ENCODE assay signal across 24 cellular contexts in genomic region chr2:163775304-163775703, GRCh38. TPM values are rescaled to one million over a fixed set of nuclear protein-coding genes. Genes with fewer than 3 reads are reported as not detected.
DNase-seq lines count a peak whose midpoint lies in the region; ATAC-seq and TF ChIP-seq lines count a peak whose summit lies in the region.
"Had no signal": no experiment of that assay in that cellular context is flagged by ENCODE, and none has a peak within 500 bp of the region (broad histone marks: within the 10 kb centered on the region; RNA-seq: fewer than 3 reads in every experiment).

No MANE protein-coding gene starts in this region.

- H3K79me2 ChIP-seq in mammary epithelial cell (ENCODE audit: insufficient read depth, low read length), result no peaks in the 10 kb centered on the region

- H3K4me3 Mint-ChIP-seq in HFFc6 (no peak overlapping the region), endodermal cell (no peak overlapping the region)
- H3K4me3 Mint-ChIP-seq: activated naive CD8-positive, alpha-beta T cell treated with anti-CD3 and anti-CD28 coated beads, Interleukin-2, amount 50 U/mL, for 24 hours; IgD-negative memory B cell; mesothelial cell of epicardium; nephron progenitor cell had no signal

- 12% methylated on average over 1 of the region's 1 CpG for WGBS in mammary epithelial cell (ENCODE audit: low coverage, missing lambda C conversion rate)
- no CpG with 5 or more reads among the region's 1 CpG for WGBS in endodermal cell (ENCODE audit: insufficient coverage in 1 of 2, insufficient read length in 1 of 2), 2 experiments

- H3K27ac Mint-ChIP-seq in HFFc6 (peak overlapping the region; percentile 33; the same call in 1 of the 2 replicates), endodermal cell (no peak overlapping the region)
- H3K27ac Mint-ChIP-seq: activated naive CD8-positive, alpha-beta T cell treated with anti-CD3 and anti-CD28 coated beads, Interleukin-2, amount 50 U/mL, for 24 hours; activated T-helper 2 cell treated with anti-CD3 and anti-CD28 coated beads, Interferon-gamma antibody, Interleukin-2, Interleukin-4, amounts not matched to agents 10 μg/mL and 5 μg/mL and 100 μg/mL, durations not matched to agents 14 hours and 24 hours and 36 hours; IgD-negative memory B cell; mesothelial cell of epicardium; nephron progenitor cell had no signal

- BruUV-seq in mammary epithelial cell (replicated peaks; lab: Mats Ljungman, UMichigan), result no TSS peak

- intact Hi-C loops in mammary epithelial cell (cut with micrococcal nuclease) (loop anchor here (1.0 to 2.0 kb wide), 2 partner anchors 23 to 117 kb away; no protein-coding TSS in a partner anchor), left ventricle myocardium superior (cut with micrococcal nuclease) (no loop called here)

- no peak overlapping the region for H3K9ac ChIP-seq in mammary epithelial cell (ENCODE audit: insufficient read depth, low read length)
- no peak overlapping the region for H3K9ac ChIP-seq in endodermal cell (ENCODE audit: extremely low read depth, low read length, poor library complexity, severe bottlenecking)

- H3K4me1 ChIP-seq in mammary epithelial cell (ENCODE audit: insufficient read depth, low read length) (peaks cover 65% of the 10 kb centered on the region), endodermal cell (ENCODE audit: control insufficient read depth, insufficient read depth, low read length) (no peaks in the 10 kb centered on the region)

- CTCF ChIA-PET in mammary epithelial cell (lab: Charles Lee; ENCODE audit: low non-redundant PET), result interaction anchor here (0.6 kb wide), 1 partner anchor 103 kb away, joined by 4 read pairs; no protein-coding TSS in a partner anchor

- H4K20me1 ChIP-seq in mammary epithelial cell (ENCODE audit: insufficient read depth, low read length), result no peaks in the 10 kb centered on the region

- peaks cover 47% of the 10 kb centered on the region for H3K4me1 Mint-ChIP-seq in HFFc6 (ENCODE audit: low read depth)
- H3K4me1 Mint-ChIP-seq in endodermal cell, result no peaks in the 10 kb centered on the region
- H3K4me1 Mint-ChIP-seq: activated naive CD8-positive, alpha-beta T cell treated with anti-CD3 and anti-CD28 coated beads, Interleukin-2, amount 50 U/mL, for 24 hours; IgD-negative memory B cell had no signal

- in situ Hi-C loops in mammary epithelial cell (cut with MboI; ENCODE audit: low sequenced_read_pairs in 2 of 2), result no loop called here

- H3K9me3 ChIP-seq in mammary epithelial cell (replicated peaks; ENCODE audit: insufficient read depth, low read length) (no peaks in the 10 kb centered on the region), endodermal cell (ENCODE audit: control insufficient read depth, low read length) (no peaks in the 10 kb centered on the region)
- H3K9me3 ChIP-seq: suprapubic skin had no signal

- H3K9me3 Mint-ChIP-seq in HFFc6, result peaks cover 11% of the 10 kb centered on the region
- H3K9me3 Mint-ChIP-seq in endodermal cell, result no peaks in the 10 kb centered on the region
- H3K9me3 Mint-ChIP-seq: nephron progenitor cell had no signal

- ATAC-seq in GM21619 (IDR thresholded peaks at IDR 0.05; ENCODE audit: unreplicated experiment) (no peak), left ventricle myocardium superior (no peak)
- ATAC-seq: activated naive CD8-positive, alpha-beta T cell treated with anti-CD3 and anti-CD28 coated beads, Interleukin-2, amount 50 U/mL, for 24 hours had no signal

- DNase-seq in A172 (ENCODE audit: low spot score), result peak; percentile 4
- DNase-seq in HFFc6, result no peak
- peak; percentile 25 for DNase-seq in mammary epithelial cell
- peak; percentile 56 for DNase-seq in iris pigment epithelial cell (ENCODE audit: low read depth)
- DNase-seq in NCI-H1436 treated with DMSO at 0.1 percent for 48 hours (lab: John Stamatoyannopoulos, UW), result no peak
- DNase-seq in endodermal cell, result no peak
- no peak for DNase-seq in left ventricle myocardium superior
- DNase-seq: activated CD4-positive, CD25-positive, alpha-beta regulatory T cell treated with anti-CD3 and anti-CD28 coated beads, Interleukin-2, amount 50 U/mL, for 72 hours; activated naive CD8-positive, alpha-beta T cell treated with anti-CD3 and anti-CD28 coated beads, Interleukin-2, amount 50 U/mL, for 24 hours; central memory CD4-positive, alpha-beta T cell; effector CD8-positive, alpha-beta T cell; left cardiac atrium; NCI-H2107; NCI-H774; nephron progenitor cell; OCI-M1; T-helper 9 cell had no signal

- no peaks in the 10 kb centered on the region for H3K27me3 ChIP-seq in mammary epithelial cell (ENCODE audit: insufficient read depth, low read length)
- no peaks in the 10 kb centered on the region for H3K27me3 ChIP-seq in endodermal cell (ENCODE audit: control insufficient read depth, insufficient read depth, low read length, poor library complexity, severe bottlenecking)
- H3K27me3 ChIP-seq: suprapubic skin had no signal

- H3K27me3 Mint-ChIP-seq in HFFc6 (ENCODE audit: insufficient read depth) (no peaks in the 10 kb centered on the region), endodermal cell (ENCODE audit: insufficient read depth) (no peaks in the 10 kb centered on the region)
- H3K27me3 Mint-ChIP-seq: activated naive CD8-positive, alpha-beta T cell treated with anti-CD3 and anti-CD28 coated beads, Interleukin-2, amount 50 U/mL, for 24 hours; IgD-negative memory B cell had no signal

- H3K4me3 ChIP-seq in mammary epithelial cell (replicated peaks in 1 of 3; ENCODE audit: insufficient read depth in 1 of 3, low read depth in 2 of 3, low read length in 3 of 3) (no peak overlapping the region), endodermal cell (ENCODE audit: low read length) (no peak overlapping the region)
- H3K4me3 ChIP-seq: SK-N-MC, suprapubic skin had no signal

- peak overlapping the region; percentile 54 for H3K4me2 ChIP-seq in mammary epithelial cell (ENCODE audit: insufficient read depth, low read depth, low read length)

- H3K27ac ChIP-seq in mammary epithelial cell (ENCODE audit: insufficient read depth, low read depth, low read length) (peak overlapping the region; percentile 47), endodermal cell (ENCODE audit: low read depth, low read length) (no peak overlapping the region)
- H3K27ac ChIP-seq: C4-2B, SK-N-MC, suprapubic skin had no signal

- no peaks in the 10 kb centered on the region for H3K36me3 ChIP-seq in mammary epithelial cell (ENCODE audit: insufficient read depth, low read length)
- H3K36me3 ChIP-seq in endodermal cell (ENCODE audit: control insufficient read depth, insufficient read depth, low read length), result no peaks in the 10 kb centered on the region
- H3K36me3 ChIP-seq: suprapubic skin had no signal

- H2AFZ ChIP-seq in mammary epithelial cell (ENCODE audit: low read depth, low read length), result no peak overlapping the region

- H3K36me3 Mint-ChIP-seq in HFFc6 (ENCODE audit: low read depth) (no peaks in the 10 kb centered on the region), endodermal cell (ENCODE audit: low read depth) (no peaks in the 10 kb centered on the region)
- H3K36me3 Mint-ChIP-seq: IgD-negative memory B cell, mesothelial cell of epicardium had no signal

- TF ChIP-seq CTCF in HFFc6 (IDR thresholded peaks at IDR 0.05), result no peak
- TF ChIP-seq CTCF in mammary epithelial cell (conservative IDR thresholded peaks at IDR 0.05 in 1 of 2, IDR thresholded peaks at IDR 0.05 in 1 of 2; ENCODE audit: extremely low read depth in 1 of 2, insufficient read depth in 1 of 2, low read depth in 1 of 2, low read length in 2 of 2), result no peak
- TF ChIP-seq CTCF in endodermal cell (conservative IDR thresholded peaks at IDR 0.05), result no peak

- dilution Hi-C loops in mammary epithelial cell (cut with HindIII; ENCODE audit: low sequenced_read_pairs), result no loop called here

RNA-seq across cellular contexts. Expression of gene FIGN, which starts 39.5 kb away (rescaled TPM):
- 2.0 and 2.2 TPM in 2 replicates for total RNA-seq in A172 (2014; rRNA removed; shearing (Covaris generic))
- total RNA-seq in HFFc6 (2021; fragmentation: NEBNext Ultra II Directional; extraction: Animal tissue kit (Norgen Biotek cat#: 25700)), result 1 to 10 TPM; 1.3 to 4.4 (median 2.0) TPM
- total RNA-seq in mammary epithelial cell (10 to 100 TPM in 1 of 2 donors, 1 to 10 TPM in 1; 2.5 to 10.7 TPM), endodermal cell (10 to 100 TPM; 18.6 to 20.5 TPM), left ventricle myocardium superior (16.6 TPM)
- 2.7 TPM for polyA plus RNA-seq in mammary epithelial cell
- 6.9 TPM for polyA minus RNA-seq in mammary epithelial cell
- polyA plus RNA-seq in endodermal cell (2013, experiment 1 of 2), result 28.1 TPM
- polyA plus RNA-seq in endodermal cell (2013, experiment 2 of 2), result 27.9 TPM
- total RNA-seq: activated T-helper 2 cell treated with anti-CD3 and anti-CD28 coated beads, Interferon-gamma antibody, Interleukin-2, Interleukin-4, amounts not matched to agents 10 μg/mL and 5 μg/mL and 100 μg/mL, durations not matched to agents 14 hours and 24 hours and 36 hours had no signal
- polyA plus RNA-seq: IgD-negative memory B cell had no signal

Comparison
In these comparisons a context has a peak if more than half of its experiments do, and no peak if none do; other contexts are left out.
1. DNase-seq: peak in A172 (single experiment), mammary epithelial cell (single experiment) and iris pigment epithelial cell (single experiment); none in HFFc6 (single experiment), NCI-H1436 treated with DMSO at 0.1 percent for 48 hours (single experiment), endodermal cell (single experiment) and left ventricle myocardium superior (single experiment).